In genomic region chr18:12391487-12392136, GRCh38 we compare ENCODE assay signal across 1 cellular context.
A peak's percentile ranks its signal among the peaks of the same experiment; 100 is the strongest.
TF ChIP-seq lines count a peak whose summit lies in the region.

No MANE protein-coding gene starts in this region.

TF ChIP-seq in K562, 482 proteins besides CTCF, POLR2A, EP300 and RAD21 (continued from another document):
- TF ChIP-seq ARNT (IDR thresholded peaks at IDR 0.05) (0 out of 4 replicates have a peak, but pooled peaks of 1 of the 2 experiments have one; percentile 62), ZNF184 (CRISPR knock-in tag; IDR thresholded peaks at IDR 0.05) (no peak), PRMT5 (CRISPR knock-in tag; IDR thresholded peaks at IDR 0.05) (no peak), CHD2 (IDR thresholded peaks at IDR 0.05; ENCODE audit: low read depth, low read length) (no peak), NCOR1 (IDR thresholded peaks at IDR 0.05) (no peak), WHSC1 (IDR thresholded peaks at IDR 0.05; ENCODE audit: low read length) (no peak), TSHZ1 (CRISPR knock-in tag; IDR thresholded peaks at IDR 0.05) (no peak), FUS (optimal IDR thresholded peaks at IDR 0.05; ENCODE audit: low read depth, low read length) (no peak), NKRF (IDR thresholded peaks at IDR 0.05; ENCODE audit: borderline replicate concordance) (no peak), TEAD1 (CRISPR knock-in tag; IDR thresholded peaks at IDR 0.05) (0 out of 4 replicates have a peak, but pooled peaks of 1 of the 2 experiments have one; percentile 30), HNRNPH1 (optimal IDR thresholded peaks at IDR 0.05; ENCODE audit: low read depth, low read length) (no peak), ATF4 (CRISPR knock-in tag; IDR thresholded peaks at IDR 0.05) (no peak), ZNF133 (CRISPR knock-in tag; IDR thresholded peaks at IDR 0.05) (no peak), MED1 (CRISPR knock-in tag; IDR thresholded peaks at IDR 0.05; ENCODE audit: borderline replicate concordance) (no peak), HNRNPL (IDR thresholded peaks at IDR 0.05; ENCODE audit: low read depth, low read length) (no peak), ZNF146 (CRISPR knock-in tag; IDR thresholded peaks at IDR 0.05; ENCODE audit: unreplicated experiment) (no peak), BRD4 (IDR thresholded peaks at IDR 0.05) (no peak), SRSF1 (IDR thresholded peaks at IDR 0.05; ENCODE audit: low read depth, low read length) (no peak), RHOXF2B (CRISPR knock-in tag; conservative IDR thresholded peaks at IDR 0.05) (no peak), ZFP91 (CRISPR knock-in tag; IDR thresholded peaks at IDR 0.05) (no peak), CEBPB (tag; IDR thresholded peaks at IDR 0.05) (no peak), GTF2B (IDR thresholded peaks at IDR 0.05; ENCODE audit: extremely low read depth, insufficient read length) (no peak), ZNF395 (CRISPR knock-in tag; IDR thresholded peaks at IDR 0.05) (no peak), GABPA (tag; conservative IDR thresholded peaks at IDR 0.05; ENCODE audit: low read depth) (no peak)
